Comparison of ENCODE assay signal across 24 cellular contexts in genomic region chr5:56301041-56301440, GRCh38.
DNase-seq lines count a peak whose midpoint lies in the region; ATAC-seq and TF ChIP-seq lines count a peak whose summit lies in the region.
"Had no signal": no experiment of that assay in that cellular context is flagged by ENCODE, and none has a peak within 500 bp of the region (broad histone marks: within the 10 kb centered on the region; RNA-seq: fewer than 3 reads in every experiment).

No MANE protein-coding gene starts in this region.

- H3K27me3 ChIP-seq in upper lobe of right lung (no peaks in the 10 kb centered on the region), right atrium auricular region (no peaks in the 10 kb centered on the region)
- H3K27me3 ChIP-seq: dorsolateral prefrontal cortex, esophagus muscularis mucosa, left lung had no signal

- no peaks in the 10 kb centered on the region for H3K9me3 Mint-ChIP-seq in activated naive CD8-positive, alpha-beta T cell treated with anti-CD3 and anti-CD28 coated beads for 36 hours
- H3K9me3 Mint-ChIP-seq in natural killer cell treated with Interleukin-12 subunit alpha and Interleukin-12 subunit beta and Interleukin-15 and Interleukin-18, amount 100 ng/mL, for 72 hours, result no peaks in the 10 kb centered on the region

- H3K27ac Mint-ChIP-seq in T-helper 17 cell, result peak overlapping the region; percentile 9
- no peak overlapping the region for H3K27ac Mint-ChIP-seq in activated naive CD8-positive, alpha-beta T cell treated with anti-CD3 and anti-CD28 coated beads for 36 hours
- no peak overlapping the region for H3K27ac Mint-ChIP-seq in natural killer cell treated with Interleukin-12 subunit alpha and Interleukin-12 subunit beta and Interleukin-15 and Interleukin-18, amount 100 ng/mL, for 72 hours
- H3K27ac Mint-ChIP-seq: B cell had no signal

- H3K4me1 Mint-ChIP-seq in T-helper 17 cell, result peaks cover 2% of the 10 kb centered on the region
- no peaks in the 10 kb centered on the region for H3K4me1 Mint-ChIP-seq in activated naive CD8-positive, alpha-beta T cell treated with anti-CD3 and anti-CD28 coated beads for 36 hours
- H3K4me1 Mint-ChIP-seq in natural killer cell treated with Interleukin-12 subunit alpha and Interleukin-12 subunit beta and Interleukin-15 and Interleukin-18, amount 100 ng/mL, for 72 hours (ENCODE audit: low read depth in 2 of 2), result no peaks in the 10 kb centered on the region
- H3K4me1 Mint-ChIP-seq: B cell had no signal

- H3K36me3 ChIP-seq in upper lobe of right lung, result no peaks in the 10 kb centered on the region
- no peaks in the 10 kb centered on the region for H3K36me3 ChIP-seq in right atrium auricular region
- H3K36me3 ChIP-seq: esophagus muscularis mucosa, left lung had no signal

- H3K36me3 Mint-ChIP-seq in T-helper 17 cell (ENCODE audit: low read depth), result peaks cover 2% of the 10 kb centered on the region
- H3K36me3 Mint-ChIP-seq in activated naive CD8-positive, alpha-beta T cell treated with anti-CD3 and anti-CD28 coated beads for 36 hours, result no peaks in the 10 kb centered on the region
- H3K36me3 Mint-ChIP-seq in natural killer cell treated with Interleukin-12 subunit alpha and Interleukin-12 subunit beta and Interleukin-15 and Interleukin-18, amount 100 ng/mL, for 72 hours, result no peaks in the 10 kb centered on the region

- H3K27ac ChIP-seq in upper lobe of right lung, result no peak overlapping the region
- H3K27ac ChIP-seq in right atrium auricular region, result no peak overlapping the region
- H3K27ac ChIP-seq: dorsolateral prefrontal cortex, esophagus muscularis mucosa, left lung had no signal

- ATAC-seq in T-helper 17 cell, result no peak
- ATAC-seq in upper lobe of right lung, result peak; percentile 50
- no peak for ATAC-seq in natural killer cell treated with Interleukin-12 subunit alpha and Interleukin-12 subunit beta and Interleukin-15 and Interleukin-18, amount 100 ng/mL, for 72 hours
- ATAC-seq: activated T-cell treated with anti-CD3 and anti-CD28 coated beads, Interleukin-2, amount 50 U/mL, for 4 hours; left lung; mucosa of descending colon had no signal

- H3K4me3 Mint-ChIP-seq in T-helper 17 cell, result no peak overlapping the region
- no peak overlapping the region for H3K4me3 Mint-ChIP-seq in activated naive CD8-positive, alpha-beta T cell treated with anti-CD3 and anti-CD28 coated beads for 36 hours
- no peak overlapping the region for H3K4me3 Mint-ChIP-seq in natural killer cell treated with Interleukin-12 subunit alpha and Interleukin-12 subunit beta and Interleukin-15 and Interleukin-18, amount 100 ng/mL, for 72 hours
- H3K4me3 Mint-ChIP-seq: activated T-cell treated with anti-CD3 and anti-CD28 coated beads, Interleukin-2, amount 50 U/mL, for 4 hours; B cell had no signal

- DNase-seq in HT1080 (ENCODE audit: low read depth), result peak; percentile 56
- no peak for DNase-seq in T-helper 17 cell
- DNase-seq in fibroblast of gingiva (ENCODE audit: low read depth), result peak; percentile 27
- DNase-seq in upper lobe of right lung, result no peak
- DNase-seq in right atrium auricular region (ENCODE audit: low spot score), result no peak
- no peak for DNase-seq in activated naive CD8-positive, alpha-beta T cell treated with anti-CD3 and anti-CD28 coated beads for 36 hours
- no peak for DNase-seq in activated CD4-positive, alpha-beta T cell treated with anti-CD3 and anti-CD28 coated beads for 48 hours
- no peak for DNase-seq in natural killer cell treated with Interleukin-12 subunit alpha and Interleukin-12 subunit beta and Interleukin-15 and Interleukin-18, amount 100 ng/mL, for 72 hours (ENCODE audit: low spot score)
- DNase-seq: activated CD4-positive, CD25-positive, alpha-beta regulatory T cell treated with anti-CD3 and anti-CD28 coated beads, Interleukin-2, amount 50 U/mL, for 72 hours; activated naive CD4-positive, alpha-beta T cell treated with Interleukin-2 at 50 U/mL for 16 hours; activated T-cell treated with anti-CD3 and anti-CD28 coated beads, Interleukin-2, amount 50 U/mL, for 4 hours; caudate nucleus; COR-L47; dorsolateral prefrontal cortex; KG1; left lung; mucosa of descending colon; NCI-H1105 treated with DMSO at 0.1 percent for 48 hours; NCI-H2107; NCI-H510A; stimulated activated CD4-positive, alpha-beta T cell treated with anti-CD3 and anti-CD28 coated beads, Interleukin-12 subunit alpha, Interleukin-12 subunit beta, amount 100 ng/mL, for 4 hours; SW 1271 had no signal

- TF ChIP-seq CTCF in upper lobe of right lung (IDR thresholded peaks at IDR 0.05) (no peak), right atrium auricular region (IDR thresholded peaks at IDR 0.05) (no peak)

- intact Hi-C loops in upper lobe of right lung (cut with DNase I), result no loop called here

- H3K4me3 ChIP-seq in upper lobe of right lung (no peak overlapping the region), right atrium auricular region (no peak overlapping the region)
- H3K4me3 ChIP-seq: dorsolateral prefrontal cortex, esophagus muscularis mucosa, left lung, mucosa of descending colon had no signal

- no peaks in the 10 kb centered on the region for H3K4me1 ChIP-seq in upper lobe of right lung
- H3K4me1 ChIP-seq in right atrium auricular region, result peaks cover 0 to 11% of the 10 kb centered on the region in 2 donors
- H3K4me1 ChIP-seq: left lung had no signal

- no peaks in the 10 kb centered on the region for H3K9me3 ChIP-seq in T-helper 17 cell (ENCODE audit: control insufficient read depth, low read length, poor library complexity, severe bottlenecking)
- H3K9me3 ChIP-seq in upper lobe of right lung, result peaks cover 2% of the 10 kb centered on the region
- H3K9me3 ChIP-seq in right atrium auricular region, result no peaks in the 10 kb centered on the region
- H3K9me3 ChIP-seq: left lung had no signal

- H3K27me3 Mint-ChIP-seq in T-helper 17 cell, result no peaks in the 10 kb centered on the region
- H3K27me3 Mint-ChIP-seq in activated naive CD8-positive, alpha-beta T cell treated with anti-CD3 and anti-CD28 coated beads for 36 hours, result no peaks in the 10 kb centered on the region
- H3K27me3 Mint-ChIP-seq in natural killer cell treated with Interleukin-12 subunit alpha and Interleukin-12 subunit beta and Interleukin-15 and Interleukin-18, amount 100 ng/mL, for 72 hours, result no peaks in the 10 kb centered on the region
- H3K27me3 Mint-ChIP-seq: B cell had no signal

Comparison
In these comparisons a context has a peak if more than half of its experiments do, and no peak if none do; other contexts are left out.
1. DNase-seq: peak in HT1080 (single experiment) and fibroblast of gingiva (single experiment); none in T-helper 17 cell (0 of 3), upper lobe of right lung (single experiment), right atrium auricular region (single experiment), activated naive CD8-positive, alpha-beta T cell treated with anti-CD3 and anti-CD28 coated beads for 36 hours (single experiment), activated CD4-positive, alpha-beta T cell treated with anti-CD3 and anti-CD28 coated beads for 48 hours (single experiment) and natural killer cell treated with Interleukin-12 subunit alpha and Interleukin-12 subunit beta and Interleukin-15 and Interleukin-18, amount 100 ng/mL, for 72 hours (single experiment).